ENCODE assay signal across 1 cellular context in genomic region chr6:68639826-68640505, GRCh38.
TF ChIP-seq lines count a peak whose summit lies in the region.

No MANE protein-coding gene starts in this region.

TF ChIP-seq in H1, 55 proteins besides CTCF, POLR2A, EP300 and RAD21 (continued from another document):
- TF ChIP-seq CTBP2 (IDR thresholded peaks at IDR 0.05; ENCODE audit: borderline replicate concordance, insufficient read depth, insufficient read length, low read length) (no peak), RNF2 (IDR thresholded peaks at IDR 0.05; ENCODE audit: borderline replicate concordance, low read depth, low read length, missing control alignments, poor library complexity, severe bottlenecking) (peak; percentile 33), TAF7 (optimal IDR thresholded peaks at IDR 0.05; ENCODE audit: borderline replicate concordance, low read depth, low read length) (no peak), CEBPB (IDR thresholded peaks at IDR 0.05; ENCODE audit: low read depth, low read length) (no peak), SIRT6 (IDR thresholded peaks at IDR 0.05; ENCODE audit: low read length) (no peak), MAFK (IDR thresholded peaks at IDR 0.05; ENCODE audit: low read depth, low read length) (no peak), SAP30 (IDR thresholded peaks at IDR 0.05; ENCODE audit: insufficient read depth, insufficient replicate concordance, low read length) (peak; percentile 4)
TF ChIP-seq in H1: peak in this region for 5.
